Comparison of ENCODE assay signal across 7 cellular contexts in the genomic region with DNA sequence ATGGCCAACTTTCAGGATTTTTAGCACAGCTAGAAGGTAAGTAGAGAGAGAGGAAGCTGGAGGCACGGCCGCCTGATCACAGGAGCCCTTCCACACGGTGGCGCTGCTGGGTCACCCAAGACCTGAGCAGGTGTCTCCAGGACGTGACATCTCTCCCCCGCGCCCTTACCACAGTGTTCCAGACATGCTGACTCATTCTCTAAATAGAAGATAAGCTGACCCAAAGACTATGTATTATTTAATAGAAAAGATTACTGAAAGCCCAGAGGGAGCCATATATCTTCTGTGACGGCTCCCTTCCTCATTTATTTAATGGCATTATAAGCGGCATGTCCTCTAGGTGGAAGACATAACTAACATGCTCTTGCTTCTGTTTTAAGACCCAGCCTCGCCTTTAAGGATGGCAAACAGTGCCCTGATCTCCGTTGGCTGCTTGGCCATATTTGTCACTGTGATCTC. TPM values are rescaled to one million over a fixed set of nuclear protein-coding genes. Genes with fewer than 3 reads are reported as not detected.
A peak's percentile ranks its signal among the peaks of the same experiment; 100 is the strongest.
DNase-seq lines count a peak whose midpoint lies in the region; ATAC-seq and TF ChIP-seq lines count a peak whose summit lies in the region.

No MANE protein-coding gene starts in this region.

- H3K9me3 Mint-ChIP-seq in activated naive CD8-positive, alpha-beta T cell treated with anti-CD3 and anti-CD28 coated beads, Interleukin-2, amount 10 ng/mL, durations not matched to agents 7 days and 5 days: no peaks in the 10 kb centered on the region

- TF ChIP-seq CTCF in SU-DHL-6 (IDR thresholded peaks at IDR 0.05; ENCODE audit: insufficient read depth, low read length, poor library complexity, severe bottlenecking): peak; percentile 95

- H3K27ac Mint-ChIP-seq in activated naive CD8-positive, alpha-beta T cell treated with anti-CD3 and anti-CD28 coated beads, Interleukin-2, amount 10 ng/mL, durations not matched to agents 7 days and 5 days: peak overlapping the region; percentile 66

- H3K9me3 ChIP-seq in SU-DHL-6 (ENCODE audit: insufficient read depth, low read length) (no peaks in the 10 kb centered on the region), right cardiac atrium (ENCODE audit: control insufficient read depth, low read length) (no peaks in the 10 kb centered on the region)

- intact Hi-C loops in right cardiac atrium (cut with DNase I): loop anchor here in 1 of 4 donors (10.0 kb wide), 1 partner anchor 442 kb away; the partner anchor contains the start of gene STK31

- H3K36me3 Mint-ChIP-seq in activated naive CD8-positive, alpha-beta T cell treated with anti-CD3 and anti-CD28 coated beads, Interleukin-2, amount 10 ng/mL, durations not matched to agents 7 days and 5 days: no peaks in the 10 kb centered on the region

- no peaks in the 10 kb centered on the region for H4K20me1 ChIP-seq in SU-DHL-6 (ENCODE audit: low read depth, low read length)

- H3K27me3 Mint-ChIP-seq in activated naive CD8-positive, alpha-beta T cell treated with anti-CD3 and anti-CD28 coated beads, Interleukin-2, amount 10 ng/mL, durations not matched to agents 7 days and 5 days: peaks cover 5% of the 10 kb centered on the region

- peak overlapping the region; percentile 85 for H2AFZ ChIP-seq in SU-DHL-6 (ENCODE audit: low read depth, low read length, severe bottlenecking)

- POLR2A ChIA-PET in activated naive CD8-positive, alpha-beta T cell treated with anti-CD3 and anti-CD28 coated beads, Interleukin-2, amount 10 ng/mL, durations not matched to agents 7 days and 5 days (lab: Charles Lee): interaction anchor here (0.5 to 1.4 kb wide), 5 partner anchors 17 to 271 kb away, joined by 3 to 5 read pairs (median 4); no protein-coding TSS in a partner anchor

- peak; percentile 97 for ATAC-seq in GM18498 (IDR thresholded peaks at IDR 0.05; ENCODE audit: unreplicated experiment)
- ATAC-seq in HG02870 (IDR thresholded peaks at IDR 0.05; ENCODE audit: unreplicated experiment): peak; percentile 97
- ATAC-seq in activated naive CD8-positive, alpha-beta T cell treated with anti-CD3 and anti-CD28 coated beads, Interleukin-2, amount 10 ng/mL, durations not matched to agents 7 days and 5 days (ENCODE audit: low read depth): peak; percentile 99
- peak; percentile 85 to 92 for ATAC-seq in right cardiac atrium

- peak overlapping the region; percentile 53 for H3K9ac ChIP-seq in SU-DHL-6 (ENCODE audit: low read length)

- H3K79me2 ChIP-seq in SU-DHL-6 (ENCODE audit: insufficient read depth, low read length): no peaks in the 10 kb centered on the region; the same call in 1 of the 2 replicates

- H3K27me3 ChIP-seq in SU-DHL-6 (ENCODE audit: low read length): no peaks in the 10 kb centered on the region
- no peaks in the 10 kb centered on the region for H3K27me3 ChIP-seq in right cardiac atrium (ENCODE audit: control insufficient read depth, insufficient read depth)

- H3K27ac ChIP-seq in SU-DHL-6 (ENCODE audit: low read depth, low read length): peak overlapping the region; percentile 65
- no peak overlapping the region for H3K27ac ChIP-seq in right cardiac atrium (ENCODE audit: low read length)

- DNase-seq in NCI-H1417 treated with DMSO at 0.1 percent for 48 hours (lab: John Stamatoyannopoulos, UW): peak; percentile 81
- DNase-seq in activated naive CD8-positive, alpha-beta T cell treated with anti-CD3 and anti-CD28 coated beads, Interleukin-2, amount 10 ng/mL, durations not matched to agents 7 days and 5 days: peak; percentile 92
- peak; percentile 78 to 94 (median 90) for DNase-seq in right cardiac atrium
- DNase-seq in skeletal muscle cell (ENCODE audit: low read depth): peak; percentile 66

- 13% methylated on average over 11 of the region's 11 CpGs for WGBS in right cardiac atrium

- H3K4me3 ChIP-seq in SU-DHL-6 (ENCODE audit: insufficient read depth, low read length, poor library complexity, severe bottlenecking) (peak overlapping the region; percentile 49), right cardiac atrium (ENCODE audit: low read length) (no peak overlapping the region), skeletal muscle cell (ENCODE audit: low read depth, low read length) (no peak overlapping the region)

- peak overlapping the region; percentile 85 for H3K4me2 ChIP-seq in SU-DHL-6 (ENCODE audit: low read depth, low read length, poor library complexity, severe bottlenecking)

- peaks cover 9% of the 10 kb centered on the region; the same call in 1 of the 2 replicates for H3F3A ChIP-seq in SU-DHL-6 (ENCODE audit: insufficient read depth)

- peak overlapping the region; percentile 69 for H3K4me3 Mint-ChIP-seq in activated naive CD8-positive, alpha-beta T cell treated with anti-CD3 and anti-CD28 coated beads, Interleukin-2, amount 10 ng/mL, durations not matched to agents 7 days and 5 days

- no peaks in the 10 kb centered on the region for H3K4me1 ChIP-seq in right cardiac atrium (ENCODE audit: control insufficient read depth, insufficient read depth, low read length)

- H3K4me1 Mint-ChIP-seq in activated naive CD8-positive, alpha-beta T cell treated with anti-CD3 and anti-CD28 coated beads, Interleukin-2, amount 10 ng/mL, durations not matched to agents 7 days and 5 days: peaks cover 18% of the 10 kb centered on the region

- no peaks in the 10 kb centered on the region for H3K36me3 ChIP-seq in SU-DHL-6 (ENCODE audit: low read length)

- H3K9me2 ChIP-seq in SU-DHL-6 (replicated peaks; ENCODE audit: insufficient read depth, low read length): no peaks in the 10 kb centered on the region

RNA-seq across cellular contexts. Expression of gene MALSU1, which starts 26.0 kb away (rescaled TPM):
- total RNA-seq in activated naive CD8-positive, alpha-beta T cell treated with anti-CD3 and anti-CD28 coated beads, Interleukin-2, amount 10 ng/mL, durations not matched to agents 7 days and 5 days: 10 to 100 TPM; 46.3 to 52.8 TPM
- total RNA-seq in right cardiac atrium: 10 to 100 TPM; 64.6 to 80.7 (median 70.2) TPM
- polyA plus RNA-seq in right cardiac atrium: 68.4 TPM

RNA-seq across cellular contexts. Expression of gene GPNMB, which starts 26.6 kb away (rescaled TPM):
- total RNA-seq in activated naive CD8-positive, alpha-beta T cell treated with anti-CD3 and anti-CD28 coated beads, Interleukin-2, amount 10 ng/mL, durations not matched to agents 7 days and 5 days: 10 to 100 TPM; 19.5 to 25.3 TPM
- 100 to 1,000 TPM; 130 to 246 (median 191) TPM for total RNA-seq in right cardiac atrium
- polyA plus RNA-seq in right cardiac atrium: 113 TPM

Comparison
In these comparisons a context has a peak if more than half of its experiments do, and no peak if none do; other contexts are left out.
1. RNA of gene GPNMB, which starts 26.6 kb away (total RNA-seq): 130 to 246 TPM in right cardiac atrium; 19.5 to 25.3 TPM in activated naive CD8-positive, alpha-beta T cell treated with anti-CD3 and anti-CD28 coated beads, Interleukin-2, amount 10 ng/mL, durations not matched to agents 7 days and 5 days; every median in the first group is over 4 times any median in the second.
2. Peak in every context shown above with its lines, with median percentiles within 50 percentile points of each other: ATAC-seq and DNase-seq.